9 cellular contexts compared by ENCODE assay signal in the genomic region with DNA sequence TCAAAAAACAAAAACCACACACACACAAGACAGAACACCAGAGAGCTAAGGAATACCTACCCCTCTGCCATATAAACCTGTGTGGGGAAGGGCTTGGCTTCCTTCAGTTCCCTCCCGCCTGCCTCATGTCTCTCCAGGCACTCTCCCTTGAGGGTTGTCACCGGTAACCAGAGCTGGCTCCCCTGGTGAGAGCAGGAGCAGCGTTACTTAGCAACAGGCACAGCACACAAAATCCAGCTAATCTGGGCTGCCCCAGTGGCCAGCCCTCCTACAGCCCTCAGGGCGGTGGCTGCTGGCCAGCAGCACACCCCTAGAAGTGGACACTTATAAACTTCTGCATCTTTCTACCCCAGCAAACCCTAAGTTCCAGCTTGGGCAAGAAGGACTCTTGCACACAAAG.
DNase-seq lines count a peak whose midpoint lies in the region; ATAC-seq lines count a peak whose summit lies in the region.
"Had no signal": no experiment of that assay in that cellular context is flagged by ENCODE, and none has a peak within 500 bp of the region (broad histone marks: within the 10 kb centered on the region; RNA-seq: fewer than 3 reads in every experiment).

No MANE protein-coding gene starts in this region.

- no peak for ATAC-seq in HG03432 (IDR thresholded peaks at IDR 0.05; ENCODE audit: unreplicated experiment)
- ATAC-seq: T-helper 17 cell had no signal

- DNase-seq in D341Med (ENCODE audit: low spot score) (peak; percentile 83), NCI-H146 (lab: John Stamatoyannopoulos, UW) (peak; percentile 95), SW480 (ENCODE audit: low spot score) (peak; percentile 44), islet precursor cell (peak; percentile 95), germinal center (ENCODE audit: low spot score) (no peak), superior temporal gyrus (ENCODE audit: extremely low spot score) (no peak), 8988T (no peak)
- DNase-seq: T-helper 17 cell had no signal

Comparison
In these comparisons a context has a peak if more than half of its experiments do, and no peak if none do; other contexts are left out.
1. DNase-seq: peak in D341Med (single experiment), NCI-H146 (single experiment), SW480 (single experiment) and islet precursor cell (single experiment); none in germinal center (single experiment), superior temporal gyrus (single experiment) and 8988T (single experiment).